9 cellular contexts compared by ENCODE assay signal in genomic region chr11:118621898-118622375, GRCh38. TPM values are rescaled to one million over a fixed set of nuclear protein-coding genes. Genes with fewer than 3 reads are reported as not detected.
DNase-seq lines count a peak whose midpoint lies in the region; ATAC-seq and TF ChIP-seq lines count a peak whose summit lies in the region.
"Had no signal": no experiment of that assay in that cellular context is flagged by ENCODE, and none has a peak within 500 bp of the region (broad histone marks: within the 10 kb centered on the region; RNA-seq: fewer than 3 reads in every experiment).

No MANE protein-coding gene starts in this region.

- H3K4me1 Mint-ChIP-seq in neural progenitor cell: peaks cover 63% of the 10 kb centered on the region

- H2AFZ ChIP-seq in OCI-LY1 (ENCODE audit: low read length) (no peak overlapping the region), neural progenitor cell (replicated peaks) (no peak overlapping the region)

- H3K9me3 ChIP-seq in BE2C (no peaks in the 10 kb centered on the region), OCI-LY1 (ENCODE audit: low read length) (no peaks in the 10 kb centered on the region), endocrine pancreas (ENCODE audit: control insufficient read depth, low read length) (no peaks in the 10 kb centered on the region), neural progenitor cell (ENCODE audit: low read depth) (no peaks in the 10 kb centered on the region)
- H3K9me3 ChIP-seq: testis had no signal

- H3K4me2 ChIP-seq in OCI-LY1 (ENCODE audit: low read length): peak overlapping the region; percentile 49; the same call in 1 of the 2 replicates
- peak overlapping the region; percentile 91 for H3K4me2 ChIP-seq in neural progenitor cell

- DNase-seq in BE2C (no peak), neural progenitor cell (ENCODE audit: low spot score) (no peak), islet precursor cell (no peak), NCI-H1048 (lab: John Stamatoyannopoulos, UW) (no peak), superior temporal gyrus (ENCODE audit: extremely low spot score) (no peak)

- H4K20me1 ChIP-seq in OCI-LY1 (ENCODE audit: insufficient read depth, low read length) (no peaks in the 10 kb centered on the region), neural progenitor cell (ENCODE audit: low read depth) (peaks cover 16% of the 10 kb centered on the region)

- peaks cover 9% of the 10 kb centered on the region for H3K36me3 ChIP-seq in BE2C
- no peaks in the 10 kb centered on the region for H3K36me3 ChIP-seq in OCI-LY1 (ENCODE audit: insufficient read depth, low read length)
- H3K36me3 ChIP-seq in endocrine pancreas (ENCODE audit: control insufficient read depth, insufficient read depth, low read length): no peaks in the 10 kb centered on the region
- H3K36me3 ChIP-seq in neural progenitor cell: no peaks in the 10 kb centered on the region

- H3K27ac Mint-ChIP-seq in neural progenitor cell: peak overlapping the region; percentile 97

- H3K36me3 Mint-ChIP-seq in neural progenitor cell: peaks cover 4% of the 10 kb centered on the region

- H3K27me3 Mint-ChIP-seq in neural progenitor cell (ENCODE audit: insufficient read depth, low read depth): peaks cover 11% of the 10 kb centered on the region

- H3K4me1 ChIP-seq in BE2C (peaks cover 47% of the 10 kb centered on the region), OCI-LY1 (ENCODE audit: insufficient read depth, low read length, severe bottlenecking) (peaks cover 12% of the 10 kb centered on the region), endocrine pancreas (ENCODE audit: control insufficient read depth, insufficient read depth, low read length) (no peaks in the 10 kb centered on the region), neural progenitor cell (peaks cover 49% of the 10 kb centered on the region)

- peak overlapping the region; percentile 94 for H3K4me3 ChIP-seq in BE2C (ENCODE audit: low read depth, low read length)
- H3K4me3 ChIP-seq in OCI-LY1 (ENCODE audit: low read depth, low read length, poor library complexity, severe bottlenecking): no peak overlapping the region
- H3K4me3 ChIP-seq in endocrine pancreas (ENCODE audit: control insufficient read depth, insufficient read depth, low read length): peak overlapping the region; percentile 38
- peak overlapping the region; percentile 89 for H3K4me3 ChIP-seq in neural progenitor cell

- peak overlapping the region; percentile 95 for H3K4me3 Mint-ChIP-seq in neural progenitor cell

- H3K27ac ChIP-seq in OCI-LY1 (ENCODE audit: low read depth, low read length, poor library complexity, severe bottlenecking) (no peak overlapping the region), neural progenitor cell (peak overlapping the region; percentile 70)

- H3K9ac ChIP-seq in OCI-LY1 (ENCODE audit: low read length): no peak overlapping the region
- peak overlapping the region; percentile 60 for H3K9ac ChIP-seq in endocrine pancreas (ENCODE audit: control insufficient read depth, insufficient read depth, low read length)
- peak overlapping the region; percentile 50 for H3K9ac ChIP-seq in neural progenitor cell

- H3K79me2 ChIP-seq in OCI-LY1 (ENCODE audit: insufficient read depth, low read length): no peaks in the 10 kb centered on the region
- H3K79me2 ChIP-seq in neural progenitor cell (ENCODE audit: low read depth): peaks cover 35% of the 10 kb centered on the region

- H3K9me3 Mint-ChIP-seq in neural progenitor cell: no peaks in the 10 kb centered on the region

- no peak for ATAC-seq in GM21576 (IDR thresholded peaks at IDR 0.05; ENCODE audit: unreplicated experiment)

- no peaks in the 10 kb centered on the region for H3K27me3 ChIP-seq in BE2C
- H3K27me3 ChIP-seq in OCI-LY1 (ENCODE audit: insufficient read depth, low read length): no peaks in the 10 kb centered on the region
- H3K27me3 ChIP-seq in endocrine pancreas (ENCODE audit: control insufficient read depth, insufficient read depth, low read length): no peaks in the 10 kb centered on the region
- no peaks in the 10 kb centered on the region for H3K27me3 ChIP-seq in neural progenitor cell
- H3K27me3 ChIP-seq: testis had no signal

- TF ChIP-seq CTCF in BE2C (IDR thresholded peaks at IDR 0.05; ENCODE audit: low read depth, low read length): no peak
- TF ChIP-seq CTCF in OCI-LY1 (IDR thresholded peaks at IDR 0.05; ENCODE audit: low read length): no peak
- no peak for TF ChIP-seq CTCF in neural progenitor cell (IDR thresholded peaks at IDR 0.05)

- no peaks in the 10 kb centered on the region for H3K9me2 ChIP-seq in OCI-LY1 (ENCODE audit: low read depth, low read length)

- H3F3A ChIP-seq in OCI-LY1 (ENCODE audit: insufficient read depth, low read length): no peaks in the 10 kb centered on the region
- peaks cover 5% of the 10 kb centered on the region for H3F3A ChIP-seq in neural progenitor cell (ENCODE audit: low read depth)

RNA-seq across cellular contexts. Expression of gene PHLDB1, which starts 14.5 kb away (rescaled TPM):
- polyA plus RNA-seq in BE2C (2012; ENCODE audit: insufficient read depth, insufficient read length, low read depth): 33.9 TPM
- 35.7 and 100 TPM in 2 replicates for total RNA-seq in neural progenitor cell (ENCODE audit: low replicate concordance)

RNA-seq across cellular contexts. Expression of gene ARCN1, which starts 49.7 kb away (rescaled TPM):
- polyA plus RNA-seq in BE2C (2012; ENCODE audit: insufficient read depth, insufficient read length, low read depth): 143 TPM
- 97.8 and 112 TPM in 2 replicates for total RNA-seq in neural progenitor cell (ENCODE audit: low replicate concordance)

RNA-seq across cellular contexts. Expression of gene IFT46, which starts 56.2 kb away (rescaled TPM):
- polyA plus RNA-seq in BE2C (2012; ENCODE audit: insufficient read depth, insufficient read length, low read depth): 19.9 TPM
- total RNA-seq in neural progenitor cell (ENCODE audit: low replicate concordance): 40.1 and 47.5 TPM in 2 replicates

RNA-seq across cellular contexts. Expression of gene TREH, which starts 57.5 kb away (rescaled TPM):
- polyA plus RNA-seq in BE2C (2012; ENCODE audit: insufficient read depth, insufficient read length, low read depth): not detected
- total RNA-seq in neural progenitor cell (ENCODE audit: low replicate concordance): not detected in 2 replicates
